Comparison of ENCODE assay signal across 18 cellular contexts in genomic region chr5:2550479-2550878, GRCh38.
"Had no signal": no experiment of that assay in that cellular context is flagged by ENCODE, and none has a peak within 500 bp of the region (broad histone marks: within the 10 kb centered on the region; RNA-seq: fewer than 3 reads in every experiment).

No MANE protein-coding gene starts in this region.

- H3K27ac ChIP-seq: body of pancreas, cardiac muscle cell, lower lobe of right lung, parathyroid adenoma, stomach, transverse colon, uterus had no signal

- DNase-seq: activated CD4-positive, alpha-beta memory T cell treated with anti-CD3 and anti-CD28 coated beads, Interleukin-2, amount 10 ng/mL, durations not matched to agents 7 days and 5 days; activated CD4-positive, alpha-beta T cell treated with anti-CD3 and anti-CD28 coated beads, Interleukin-2, amount 10 ng/mL, durations not matched to agents 24 days and 14 days; activated effector memory CD4-positive, alpha-beta T cell treated with anti-CD3 and anti-CD28 coated beads, Interleukin-2, amount 50 U/mL, for 16 hours; activated T-cell treated with anti-CD3 and anti-CD28 coated beads, Interleukin-2, amount 50 U/mL, for 72 hours; anterior cingulate cortex; body of pancreas; erythroblast; foreskin fibroblast; lower lobe of right lung; naive B cell; nucleus accumbens; small intestine; stimulated activated CD4-positive, alpha-beta T cell treated with anti-CD3 and anti-CD28 coated beads, Interleukin-15, amount 100 ng/mL, for 24 hours; stomach; transverse colon; uterus had no signal
